In genomic region chr22:39528080-39528661, GRCh38 we compare ENCODE assay signal across 9 cellular contexts. TPM values are rescaled to one million over a fixed set of nuclear protein-coding genes. Genes with fewer than 3 reads are reported as not detected.
DNase-seq lines count a peak whose midpoint lies in the region; ATAC-seq and TF ChIP-seq lines count a peak whose summit lies in the region.
"Had no signal": no experiment of that assay in that cellular context is flagged by ENCODE, and none has a peak within 500 bp of the region (broad histone marks: within the 10 kb centered on the region; RNA-seq: fewer than 3 reads in every experiment).

No MANE protein-coding gene starts in this region.

- intact Hi-C loops in activated CD4-positive, alpha-beta T cell treated with anti-CD3 and anti-CD28 coated beads for 36 hours (cut with DNase I, micrococcal nuclease): loop anchor here in 1 of 2 experiments (2.0 to 10.0 kb wide), 3 partner anchors 357 to 823 kb away; partner anchors contain the start of genes APOBEC3C, GTPBP1 and JOSD1
- intact Hi-C loops in stomach (cut with DNase I; ENCODE audit: low total_unique reads) (no loop called here), left lung (cut with DNase I) (loop anchor here in 1 of 2 donors (5.0 kb wide), 1 partner anchor 36 kb away; no protein-coding TSS in a partner anchor)

- CTCF ChIA-PET in activated CD4-positive, alpha-beta T cell treated with anti-CD3 and anti-CD28 coated beads for 36 hours (lab: Charles Lee): interaction anchor here (0.6 to 4.8 kb wide), 18 partner anchors 8 to 509 kb away, joined by 3 to 100 read pairs (median 5); partner anchors contain the start of genes ATF4 and MIEF1

- peak overlapping the region; percentile 67 for H3K4me3 Mint-ChIP-seq in activated CD4-positive, alpha-beta T cell treated with anti-CD3 and anti-CD28 coated beads for 36 hours

- no peak for DNase-seq in activated CD4-positive, alpha-beta T cell treated with anti-CD3 and anti-CD28 coated beads for 36 hours
- DNase-seq in activated CD4-positive, alpha-beta T cell treated with anti-CD3 and anti-CD28 coated beads, Interleukin-2, amount 50 U/mL, for 1 hour: no peak
- DNase-seq in NT2/D1 (ENCODE audit: low read depth, low spot score) (no peak), epithelial cell of prostate (ENCODE audit: low read depth, low spot score) (no peak), stomach (no peak), NCI-H128 (lab: John Stamatoyannopoulos, UW; ENCODE audit: unreplicated experiment) (no peak), left lung (no peak)

- H3K27me3 ChIP-seq in NT2/D1 (ENCODE audit: insufficient read depth, insufficient read length): no peaks in the 10 kb centered on the region
- H3K27me3 ChIP-seq in stomach: no peaks in the 10 kb centered on the region
- H3K27me3 ChIP-seq in left lung: no peaks in the 10 kb centered on the region

- H3K9me3 ChIP-seq in NT2/D1 (ENCODE audit: insufficient read depth, low read length) (no peaks in the 10 kb centered on the region), stomach (no peaks in the 10 kb centered on the region), left lung (no peaks in the 10 kb centered on the region)
- H3K9me3 ChIP-seq: mucosa of descending colon had no signal

- no peak for TF ChIP-seq POLR2A in stomach (IDR thresholded peaks at IDR 0.05)

- peaks cover 17% of the 10 kb centered on the region for H3K4me1 ChIP-seq in NT2/D1 (ENCODE audit: insufficient read depth, insufficient read length)
- peaks cover 63 to 93% (median 90%) of the 10 kb centered on the region in 4 donors for H3K4me1 ChIP-seq in stomach
- H3K4me1 ChIP-seq in left lung: peaks cover 39 to 88% of the 10 kb centered on the region in 2 donors

- H3K36me3 Mint-ChIP-seq in activated CD4-positive, alpha-beta T cell treated with anti-CD3 and anti-CD28 coated beads for 36 hours (ENCODE audit: low read depth): peaks cover 64% of the 10 kb centered on the region

- no peaks in the 10 kb centered on the region for H3K27me3 Mint-ChIP-seq in activated CD4-positive, alpha-beta T cell treated with anti-CD3 and anti-CD28 coated beads for 36 hours

- no peak overlapping the region for H3K4me3 ChIP-seq in NT2/D1 (ENCODE audit: insufficient read length, low read depth)
- H3K4me3 ChIP-seq in stomach: peak overlapping the region in 2 of 4 donors; percentile 33 to 81
- H3K4me3 ChIP-seq in left lung: no peak overlapping the region

- H3K36me3 ChIP-seq in NT2/D1 (ENCODE audit: insufficient read depth, insufficient read length, low read length) (peaks cover 43% of the 10 kb centered on the region), stomach (peaks cover 25 to 66% (median 56%) of the 10 kb centered on the region in 4 donors), left lung (peaks cover 0 to 55% of the 10 kb centered on the region in 2 donors)

- no peak for TF ChIP-seq CTCF in stomach (IDR thresholded peaks at IDR 0.05)
- TF ChIP-seq CTCF in left lung (IDR thresholded peaks at IDR 0.05): no peak

- peaks cover 78% of the 10 kb centered on the region for H3K4me1 Mint-ChIP-seq in activated CD4-positive, alpha-beta T cell treated with anti-CD3 and anti-CD28 coated beads for 36 hours

- H3K9ac ChIP-seq in NT2/D1 (ENCODE audit: insufficient read length, low read depth): peak overlapping the region; percentile 15

- 57 to 61% (median 60%) methylated on average over 12 of the region's 12 CpGs for WGBS in stomach, 5 donors

- H3K27ac ChIP-seq in epithelial cell of prostate (peak overlapping the region; percentile 50), stomach (peak overlapping the region; percentile 43 to 82 (median 68)), left lung (peak overlapping the region in 1 of 2 donors; percentile 83)

- peak overlapping the region; percentile 66 for H3K27ac Mint-ChIP-seq in activated CD4-positive, alpha-beta T cell treated with anti-CD3 and anti-CD28 coated beads for 36 hours

- H3K9me3 Mint-ChIP-seq in activated CD4-positive, alpha-beta T cell treated with anti-CD3 and anti-CD28 coated beads for 36 hours (ENCODE audit: low read depth): no peaks in the 10 kb centered on the region

- POLR2A ChIA-PET in activated CD4-positive, alpha-beta T cell treated with anti-CD3 and anti-CD28 coated beads for 36 hours (lab: Charles Lee): interaction anchor here (0.8 to 1.8 kb wide), 5 partner anchors 7 to 209 kb away, joined by 3 to 27 read pairs (median 6); partner anchors contain the start of genes ATF4 and RPL3

- ATAC-seq in activated CD4-positive, alpha-beta T cell treated with anti-CD3 and anti-CD28 coated beads for 36 hours: no peak
- ATAC-seq in left lung: no peak
- ATAC-seq in GM19324 (IDR thresholded peaks at IDR 0.05; ENCODE audit: low FRiP score, unreplicated experiment): no peak

- TF ChIP-seq EP300 in stomach (IDR thresholded peaks at IDR 0.05): no peak

RNA-seq across cellular contexts. Expression of gene RPS19BP1, which starts 4.4 kb away (rescaled TPM):
- 10 to 100 TPM; 42.8 to 68.8 TPM for total RNA-seq in activated CD4-positive, alpha-beta T cell treated with anti-CD3 and anti-CD28 coated beads for 36 hours
- 100 to 1,000 TPM in 2 of 5 donors, 10 to 100 TPM in 3; 36.9 to 684 (median 86.5) TPM for total RNA-seq in stomach
- polyA plus RNA-seq in stomach: 100 to 1,000 TPM; 195 to 221 (median 200) TPM
- 10 to 100 TPM; 63.5 to 88.4 TPM for total RNA-seq in left lung

RNA-seq across cellular contexts. Expression of gene ATF4, which starts 7.8 kb away (rescaled TPM):
- total RNA-seq in activated CD4-positive, alpha-beta T cell treated with anti-CD3 and anti-CD28 coated beads for 36 hours: 100 to 1,000 TPM; 580 to 680 TPM
- total RNA-seq in stomach (100 to 1,000 TPM; 155 to 438 (median 370) TPM), left lung (100 to 1,000 TPM; 204 to 308 TPM)
- polyA plus RNA-seq in stomach: 100 to 1,000 TPM; 592 to 929 (median 872) TPM

RNA-seq across cellular contexts. Expression of gene MIEF1, which starts 26.1 kb away (rescaled TPM):
- total RNA-seq in activated CD4-positive, alpha-beta T cell treated with anti-CD3 and anti-CD28 coated beads for 36 hours: 10 to 100 TPM; 43.2 to 44.9 TPM
- total RNA-seq in stomach (10 to 100 TPM; 15.8 to 47.3 (median 20.0) TPM), left lung (10 to 100 TPM; 16.1 to 27.2 TPM)
- polyA plus RNA-seq in stomach: 1 to 10 TPM; 5.1 to 9.5 (median 8.8) TPM

RNA-seq across cellular contexts. Expression of gene CACNA1I, which starts 42.4 kb away (rescaled TPM):
- under 1 TPM; 0.37 to 0.39 TPM for total RNA-seq in activated CD4-positive, alpha-beta T cell treated with anti-CD3 and anti-CD28 coated beads for 36 hours
- total RNA-seq in stomach (1 to 10 TPM in 1 of 5 donors, under 1 TPM in 2, not detected in 2; 0.29 to 4.0 (median 0.37) TPM), left lung (under 1 TPM; 0.03 to 0.10 TPM)
- polyA plus RNA-seq in stomach: under 1 TPM; 0.06 to 0.15 (median 0.08) TPM
